In genomic region chr20:892371-892770, GRCh38 we compare ENCODE assay signal across 4 cellular contexts. TPM values are rescaled to one million over a fixed set of nuclear protein-coding genes. Genes with fewer than 3 reads are reported as not detected.
"Had no signal": no experiment of that assay in that cellular context is flagged by ENCODE, and none has a peak within 500 bp of the region (broad histone marks: within the 10 kb centered on the region; RNA-seq: fewer than 3 reads in every experiment).

No MANE protein-coding gene starts in this region.

RNA-seq across cellular contexts. Expression of gene ANGPT4, which starts 23.8 kb away (rescaled TPM):
- total RNA-seq: mononuclear cell, natural killer cell, occipital lobe, osteocyte had no signal
